8 cellular contexts compared by ENCODE assay signal in the genomic region with DNA sequence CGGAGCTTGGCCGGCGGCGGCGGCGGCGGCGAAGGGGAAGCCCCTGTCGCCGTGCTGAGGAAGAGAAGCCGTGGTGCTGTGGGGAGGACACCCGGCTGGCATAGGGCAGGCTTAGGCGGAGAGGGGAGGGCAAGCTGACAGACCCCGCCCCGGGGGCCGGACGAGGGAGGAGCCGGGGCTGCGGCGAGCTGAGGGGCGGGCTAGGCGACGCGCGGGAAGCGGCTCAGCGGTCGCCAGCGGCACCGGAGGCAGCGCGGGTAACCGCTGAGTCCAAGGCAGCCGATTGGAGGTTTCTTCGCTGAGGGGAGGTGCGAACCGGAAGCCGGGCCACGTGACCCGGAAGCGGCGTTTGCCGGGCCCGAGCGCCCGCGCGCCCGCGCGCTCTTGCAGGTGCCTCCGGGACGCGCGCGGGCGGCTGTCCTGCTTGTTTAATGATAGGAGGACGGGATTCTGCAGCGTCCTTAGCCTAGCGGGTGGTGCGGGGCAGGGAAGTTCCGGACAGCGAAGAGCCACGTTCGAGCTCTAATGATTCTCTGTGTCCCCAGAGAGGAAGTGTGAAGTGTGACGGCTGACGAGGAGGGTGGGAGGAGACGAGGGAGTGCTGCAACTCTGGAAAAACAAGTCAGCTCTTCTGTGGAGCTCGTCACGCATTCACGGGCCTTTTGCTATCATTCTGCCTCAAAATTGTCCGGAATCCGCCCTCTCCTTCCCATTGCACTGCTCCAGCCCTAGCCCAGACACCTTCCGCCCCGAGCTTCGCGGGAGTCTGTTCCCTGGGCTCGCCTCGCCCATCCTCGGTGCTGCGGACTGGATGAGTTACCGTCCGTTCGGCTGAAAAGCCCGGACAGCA. TPM values are rescaled to one million over a fixed set of nuclear protein-coding genes. Genes with fewer than 3 reads are reported as not detected.
DNase-seq lines count a peak whose midpoint lies in the region; ATAC-seq and TF ChIP-seq lines count a peak whose summit lies in the region.

Gene AP1S2 (minus strand): TSS at position 102 of the 850 bp plus-strand sequence. CDS start 2,289 bp downstream, outside the sequence.

- no peaks in the 10 kb centered on the region for H3K27me3 ChIP-seq in suprapubic skin

- peak in 1 of 2 donors; percentile 12 for TF ChIP-seq POLR2A in suprapubic skin (IDR thresholded peaks at IDR 0.05)

- H3K36me3 Mint-ChIP-seq in activated naive CD4-positive, alpha-beta T cell treated with anti-CD3 and anti-CD28 coated beads, Interleukin-2, amount 50 U/mL, for 24 hours = no peaks in the 10 kb centered on the region

- WGBS in suprapubic skin = under 1% methylated on average over 44 of the region's 85 CpGs

- peak within 1 kb of the TSS; percentile 91 for H3K27ac ChIP-seq in suprapubic skin

- peak within 1 kb of the TSS; percentile 93 for H3K27ac Mint-ChIP-seq in activated naive CD4-positive, alpha-beta T cell treated with anti-CD3 and anti-CD28 coated beads, Interleukin-2, amount 50 U/mL, for 24 hours

- peaks cover 10% of the 10 kb centered on the region for H3K4me1 ChIP-seq in suprapubic skin

- H3K27me3 Mint-ChIP-seq in activated naive CD4-positive, alpha-beta T cell treated with anti-CD3 and anti-CD28 coated beads, Interleukin-2, amount 50 U/mL, for 24 hours = no peaks in the 10 kb centered on the region

- H3K9me3 Mint-ChIP-seq in activated naive CD4-positive, alpha-beta T cell treated with anti-CD3 and anti-CD28 coated beads, Interleukin-2, amount 50 U/mL, for 24 hours = no peaks in the 10 kb centered on the region

- H3K36me3 ChIP-seq in suprapubic skin = no peaks in the 10 kb centered on the region

- TF ChIP-seq EP300 in suprapubic skin (IDR thresholded peaks at IDR 0.05) = no peak

- peak within 1 kb of the TSS; percentile 90 for H3K4me3 Mint-ChIP-seq in activated naive CD4-positive, alpha-beta T cell treated with anti-CD3 and anti-CD28 coated beads, Interleukin-2, amount 50 U/mL, for 24 hours

- ATAC-seq in HG02623 (IDR thresholded peaks at IDR 0.05; ENCODE audit: unreplicated experiment) = peak; percentile 92
- ATAC-seq in SK-N-SH treated with all-trans-retinoic acid at 6 μM for 48 hours = peak; percentile 98

- H3K4me1 Mint-ChIP-seq in activated naive CD4-positive, alpha-beta T cell treated with anti-CD3 and anti-CD28 coated beads, Interleukin-2, amount 50 U/mL, for 24 hours = peaks cover 26% of the 10 kb centered on the region

- H3K9me3 ChIP-seq in suprapubic skin = no peaks in the 10 kb centered on the region

- TF ChIP-seq CTCF in GM10266 (IDR thresholded peaks at IDR 0.05; ENCODE audit: control insufficient read depth, insufficient read depth, low read depth, missing control alignments) = no peak
- no peak for TF ChIP-seq CTCF in suprapubic skin (IDR thresholded peaks at IDR 0.05)

- DNase-seq in GM10266 (ENCODE audit: extremely low spot score) = peak; percentile 91
- peak; percentile 97 for DNase-seq in NCI-H1092 treated with DMSO at 0.1 percent for 48 hours (lab: John Stamatoyannopoulos, UW)
- DNase-seq in globus pallidus (ENCODE audit: low spot score) = peak; percentile 95
- peak; percentile 86 for DNase-seq in occipital lobe (lab: John Stamatoyannopoulos, UW)
- peak; percentile 90 to 96 for DNase-seq in suprapubic skin (ENCODE audit: low spot score in 2 of 2)

- H3K4me3 ChIP-seq in suprapubic skin = peak within 1 kb of the TSS; percentile 74

TF ChIP-seq in SK-N-SH treated with all-trans-retinoic acid at 6 μM for 48 hours, 23 proteins besides CTCF, POLR2A, EP300 and RAD21:
- TF ChIP-seq ISL1 (CRISPR knock-in tag; IDR thresholded peaks at IDR 0.05) (no peak), ZFP3 (CRISPR knock-in tag; IDR thresholded peaks at IDR 0.05) (peak; percentile 96)

RNA-seq across cellular contexts. Expression of gene AP1S2, which starts in this region (rescaled TPM):
- total RNA-seq in occipital lobe (259 TPM), suprapubic skin (10 to 100 TPM; 15.8 to 32.5 (median 19.5) TPM)

Comparison
In these comparisons a context has a peak if more than half of its experiments do, and no peak if none do; other contexts are left out.
1. Peak in every context shown above with its lines: DNase-seq, ATAC-seq, H3K4me3 ChIP-seq and H3K27ac ChIP-seq.